Comparison of ENCODE assay signal across 8 cellular contexts in the genomic region with DNA sequence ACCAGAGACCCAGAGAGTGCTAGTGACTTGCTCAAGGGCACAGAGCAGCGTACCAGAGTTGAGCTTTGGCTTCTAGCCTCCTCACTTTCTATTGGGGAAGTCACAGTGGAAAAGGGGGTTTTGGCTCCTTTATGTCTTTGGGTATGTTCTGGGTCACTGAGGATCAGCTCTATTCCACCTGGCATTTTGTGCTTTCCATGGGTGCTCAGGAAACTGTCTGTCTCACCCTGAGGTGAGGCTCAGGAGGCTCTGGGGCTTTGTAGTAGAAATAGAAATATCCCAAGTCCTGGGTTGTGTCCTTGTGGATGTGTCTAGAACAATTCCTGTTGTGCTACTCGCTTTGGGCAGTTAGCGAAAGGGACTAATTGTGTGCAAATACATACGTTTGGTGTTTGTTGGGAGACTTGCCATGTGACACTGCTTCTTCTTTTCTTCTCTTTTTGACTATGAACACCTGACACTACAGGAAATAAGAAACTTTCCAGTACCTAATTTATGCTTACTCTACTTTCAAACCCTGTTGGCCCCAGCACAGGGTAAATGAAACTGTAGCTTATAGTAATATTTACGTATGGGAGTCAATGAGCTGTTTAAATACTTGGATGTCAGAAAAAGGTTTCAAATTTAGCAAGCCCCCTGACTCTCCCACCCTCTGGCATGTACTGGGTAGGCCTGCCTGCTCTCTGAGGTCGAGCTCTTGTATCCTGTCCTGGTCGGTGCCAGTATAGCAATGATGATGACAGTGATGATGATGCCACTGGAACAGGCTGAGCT. TPM values are rescaled to one million over a fixed set of nuclear protein-coding genes. Genes with fewer than 3 reads are reported as not detected.
A peak's percentile ranks its signal among the peaks of the same experiment; 100 is the strongest.
DNase-seq lines count a peak whose midpoint lies in the region; ATAC-seq and TF ChIP-seq lines count a peak whose summit lies in the region.

No MANE protein-coding gene starts in this region.

- no peak overlapping the region for H2AFZ ChIP-seq in GM23338

- in situ Hi-C loops in Panc1 (cut with HindIII; ENCODE audit: low pct_unique_long_range_greater_than_20kb, low sequenced_read_pairs) = no loop called here

- H3K9me3 Mint-ChIP-seq in naive thymus-derived CD4-positive, alpha-beta T cell = peaks cover 0 to 2% (median 0%) of the 10 kb centered on the region in 11 donors
- H3K9me3 Mint-ChIP-seq in GM23338 = no peaks in the 10 kb centered on the region

- H3K27me3 ChIP-seq in Panc1 (ENCODE audit: control insufficient read depth, insufficient read depth, low read length) = no peaks in the 10 kb centered on the region
- no peaks in the 10 kb centered on the region for H3K27me3 ChIP-seq in naive thymus-derived CD4-positive, alpha-beta T cell (ENCODE audit: control insufficient read depth in 2 of 2, insufficient read depth in 2 of 2, low read length in 2 of 2)
- no peaks in the 10 kb centered on the region for H3K27me3 ChIP-seq in GM23338 (ENCODE audit: insufficient read depth)

- H3K36me3 Mint-ChIP-seq in naive thymus-derived CD4-positive, alpha-beta T cell = peaks cover 0 to 57% (median 0%) of the 10 kb centered on the region in 5 donors
- H3K36me3 Mint-ChIP-seq in GM23338 (ENCODE audit: low read depth) = no peaks in the 10 kb centered on the region

- 0 out of 4 replicates have a peak overlapping the region, but pooled peaks of 1 of the 2 experiments have one; percentile 1 for H3K4me3 ChIP-seq in Panc1 (ENCODE audit: low read depth in 2 of 2, low read length in 2 of 2)
- peak overlapping the region; percentile 23 for H3K4me3 ChIP-seq in naive thymus-derived CD4-positive, alpha-beta T cell (ENCODE audit: low read length)
- no peak overlapping the region for H3K4me3 ChIP-seq in GM23338

- no peak for TF ChIP-seq CTCF in Panc1 (IDR thresholded peaks at IDR 0.05)
- TF ChIP-seq CTCF in GM23338 (conservative IDR thresholded peaks at IDR 0.05; ENCODE audit: low read depth in 2 of 2) = no peak

- no peaks in the 10 kb centered on the region for H3K9me2 ChIP-seq in GM23338 (ENCODE audit: insufficient read depth)

- DNase-seq in Panc1 (ENCODE audit: low read depth, low spot score) (no peak), NCI-H2171 treated with DMSO at 0.1 percent for 48 hours (lab: John Stamatoyannopoulos, UW) (no peak), DMS79 (lab: John Stamatoyannopoulos, UW) (no peak), GM23338 (ENCODE audit: low spot score) (no peak), activated gamma-delta T cell (lab: John Stamatoyannopoulos, UW) (no peak)
- peak in 6 of 9 donors; percentile 29 to 59 (median 47) for DNase-seq in naive thymus-derived CD4-positive, alpha-beta T cell

- CTCF ChIA-PET in Panc1 (lab: Charles Lee) = interaction anchor here (0.6 to 0.8 kb wide), 2 partner anchors 17 to 18 kb away, joined by 3 to 6 read pairs; no protein-coding TSS in a partner anchor
- CTCF ChIA-PET in naive thymus-derived CD4-positive, alpha-beta T cell (lab: Charles Lee) = interaction anchor here (0.7 to 2.3 kb wide), 5 partner anchors 17 to 155 kb away, joined by 3 to 8 read pairs (median 3); a partner anchor contains a TSS

- H3K4me1 ChIP-seq in Panc1 (ENCODE audit: control insufficient read depth, insufficient read depth, low read length) (peaks cover 100% of the 10 kb centered on the region), GM23338 (ENCODE audit: insufficient read depth) (peaks cover 3% of the 10 kb centered on the region; the same call in 1 of the 2 replicates)
- H3K4me1 ChIP-seq in naive thymus-derived CD4-positive, alpha-beta T cell (ENCODE audit: control insufficient read depth in 2 of 2, insufficient read depth in 2 of 2, low read length in 2 of 2) = peaks cover 86 to 95% of the 10 kb centered on the region in 2 donors

- H3K27ac ChIP-seq in Panc1 (ENCODE audit: low read length) = peak overlapping the region; percentile 100
- peak overlapping the region; percentile 61 for H3K27ac ChIP-seq in naive thymus-derived CD4-positive, alpha-beta T cell (ENCODE audit: low read depth, low read length)
- no peak overlapping the region for H3K27ac ChIP-seq in GM23338 (ENCODE audit: low read depth)

- H4K20me1 ChIP-seq in GM23338 (replicated peaks; ENCODE audit: insufficient read depth) = no peaks in the 10 kb centered on the region

- no peak overlapping the region for H3K4me3 Mint-ChIP-seq in naive thymus-derived CD4-positive, alpha-beta T cell
- no peak overlapping the region for H3K4me3 Mint-ChIP-seq in GM23338

- H3K4me2 ChIP-seq in GM23338 = no peak overlapping the region

- intact Hi-C loops in Panc1 (cut with micrococcal nuclease; ENCODE audit: unreplicated experiment) = no loop called here
- intact Hi-C loops in naive thymus-derived CD4-positive, alpha-beta T cell (cut with micrococcal nuclease) = loop anchor here (1.0 to 2.0 kb wide), 8 partner anchors 9 to 154 kb away; a partner anchor contains a TSS

- no peaks in the 10 kb centered on the region for H3F3A ChIP-seq in GM23338 (replicated peaks; ENCODE audit: low read depth)

- H3K27me3 Mint-ChIP-seq in naive thymus-derived CD4-positive, alpha-beta T cell = no peaks in the 10 kb centered on the region
- H3K27me3 Mint-ChIP-seq in GM23338 (ENCODE audit: insufficient read depth, low read depth, poor library complexity) = peaks cover 4% of the 10 kb centered on the region

- peaks cover 25% of the 10 kb centered on the region for H3K79me2 ChIP-seq in GM23338 (replicated peaks; ENCODE audit: insufficient read depth)

- H3K9me3 ChIP-seq in Panc1 (ENCODE audit: control insufficient read depth, insufficient read depth, low read depth, low read length) = no peaks in the 10 kb centered on the region
- H3K9me3 ChIP-seq in naive thymus-derived CD4-positive, alpha-beta T cell (ENCODE audit: control insufficient read depth in 2 of 3, low read length in 3 of 3) = no peaks in the 10 kb centered on the region

- no TSS peak for BruUV-seq in Panc1 (replicated peaks; lab: Mats Ljungman, UMichigan)

- ATAC-seq in GM18505 (IDR thresholded peaks at IDR 0.05; ENCODE audit: unreplicated experiment) (peak; percentile 53), GM21825 (IDR thresholded peaks at IDR 0.05; ENCODE audit: unreplicated experiment) (peak; percentile 68), Panc1 (no peak), GM23338 (no peak)
- peak; percentile 46 for ATAC-seq in naive thymus-derived CD4-positive, alpha-beta T cell

- POLR2A ChIA-PET in Panc1 (lab: Charles Lee) = interaction anchor here (0.6 to 1.4 kb wide), 2 partner anchors 16 to 29 kb away, joined by 3 read pairs; no protein-coding TSS in a partner anchor
- POLR2A ChIA-PET in naive thymus-derived CD4-positive, alpha-beta T cell (lab: Charles Lee) = interaction anchor here (0.7 to 5.7 kb wide), 15 partner anchors 8 to 648 kb away, joined by 3 to 60 read pairs (median 5); a partner anchor contains a TSS

- H3K36me3 ChIP-seq in Panc1 (ENCODE audit: control insufficient read depth, insufficient read depth, low read length) (peaks cover 5% of the 10 kb centered on the region; the same call in 1 of the 2 replicates), GM23338 (ENCODE audit: insufficient read depth) (no peaks in the 10 kb centered on the region)
- H3K36me3 ChIP-seq in naive thymus-derived CD4-positive, alpha-beta T cell (ENCODE audit: control insufficient read depth in 2 of 3, insufficient read depth in 3 of 3, low read length in 3 of 3) = no peaks in the 10 kb centered on the region

- TF ChIP-seq POLR2A in GM18505 (IDR thresholded peaks at IDR 0.05; ENCODE audit: borderline replicate concordance, extremely low read depth, insufficient read depth, insufficient read length) = peak; percentile 47

- peaks cover 35 to 59% (median 37%) of the 10 kb centered on the region in 7 donors for H3K4me1 Mint-ChIP-seq in naive thymus-derived CD4-positive, alpha-beta T cell
- H3K4me1 Mint-ChIP-seq in GM23338 = peaks cover 21% of the 10 kb centered on the region

- H3K27ac Mint-ChIP-seq in naive thymus-derived CD4-positive, alpha-beta T cell = no peak overlapping the region
- no peak overlapping the region for H3K27ac Mint-ChIP-seq in GM23338

TF ChIP-seq in GM23338, 12 proteins besides CTCF, POLR2A, EP300 and RAD21:
- TF ChIP-seq NANOG (IDR thresholded peaks at IDR 0.05; ENCODE audit: borderline replicate concordance) (no peak), EZH2 (IDR thresholded peaks at IDR 0.05; ENCODE audit: low read depth, unreplicated experiment) (no peak), ZNF114 (CRISPR knock-in tag; IDR thresholded peaks at IDR 0.05) (no peak)

RNA-seq across cellular contexts. Expression of a gene that starts 35.6 kb away (rescaled TPM):
- total RNA-seq in Panc1 (2021; ENCODE audit: unreplicated experiment) = 394 TPM
- polyA plus RNA-seq in Panc1 (2012; ENCODE audit: insufficient read length) = 255 TPM
- total RNA-seq in naive thymus-derived CD4-positive, alpha-beta T cell = 100 to 1,000 TPM in 3 of 5 experiments, 10 to 100 TPM in 2; 27.4 to 142 (median 113) TPM
- 10 to 100 TPM in 1 of 2 donors, 1 to 10 TPM in 1; 4.0 to 11.5 TPM for polyA plus RNA-seq in naive thymus-derived CD4-positive, alpha-beta T cell
- total RNA-seq in GM23338 (2014; rRNA removed; shearing (Covaris generic)) = 9.0 and 11.6 TPM in 2 replicates
- 3.4 and 4.9 TPM in 2 replicates for polyA plus RNA-seq in GM23338 (2016; fragmentation: Nextera tagmentation; extraction: Ambion mirVana)

Comparison
In these comparisons a context has a peak if more than half of its experiments do, and no peak if none do; other contexts are left out.
1. ATAC-seq: peak in GM18505 (single experiment), GM21825 (single experiment) and naive thymus-derived CD4-positive, alpha-beta T cell (single experiment); none in Panc1 (single experiment) and GM23338 (single experiment).
2. DNase-seq: peak in naive thymus-derived CD4-positive, alpha-beta T cell (6 of 9); none in Panc1 (single experiment), NCI-H2171 treated with DMSO at 0.1 percent for 48 hours (single experiment), DMS79 (single experiment), GM23338 (single experiment) and activated gamma-delta T cell (single experiment).